Comparison of ENCODE assay signal across 8 cellular contexts in the genomic region with DNA sequence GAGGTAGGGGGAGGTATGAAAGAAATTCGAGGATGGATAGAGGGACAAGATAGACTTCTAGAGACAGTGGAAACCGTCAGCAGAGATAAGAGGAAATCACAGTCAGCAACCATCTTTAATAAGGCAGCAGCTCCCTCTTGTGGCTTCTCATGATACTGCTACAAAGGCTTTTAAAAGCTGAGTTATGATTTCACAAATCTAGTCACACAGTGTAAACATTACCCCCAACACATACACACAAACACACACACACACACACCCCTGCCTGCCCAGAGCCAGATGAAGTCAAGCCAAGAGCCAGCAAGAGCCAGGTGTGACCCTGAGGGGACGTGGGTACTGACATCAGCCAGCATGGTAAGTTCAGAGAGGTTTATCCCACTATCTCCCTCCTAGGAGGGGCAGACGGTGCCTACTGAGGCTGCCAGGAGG. TPM values are rescaled to one million over a fixed set of nuclear protein-coding genes. Genes with fewer than 3 reads are reported as not detected.
DNase-seq lines count a peak whose midpoint lies in the region; ATAC-seq and TF ChIP-seq lines count a peak whose summit lies in the region.

No MANE protein-coding gene starts in this region.

- no peak overlapping the region for H3K27ac ChIP-seq in endodermal cell (ENCODE audit: low read depth, low read length)
- no peak overlapping the region for H3K27ac ChIP-seq in stomach

- CTCF ChIA-PET in activated CD4-positive, alpha-beta T cell treated with anti-CD3 and anti-CD28 coated beads, Interleukin-2, amount 10 ng/mL, durations not matched to agents 7 days and 5 days (lab: Charles Lee) = interaction anchor here (0.8 to 4.2 kb wide), 28 partner anchors 9 to 563 kb away, joined by 3 to 51 read pairs (median 5); partner anchors contain the start of gene TGM5

- H3K4me1 Mint-ChIP-seq in activated CD4-positive, alpha-beta T cell treated with anti-CD3 and anti-CD28 coated beads, Interleukin-2, amount 10 ng/mL, durations not matched to agents 7 days and 5 days = peaks cover 11% of the 10 kb centered on the region
- H3K4me1 Mint-ChIP-seq in endodermal cell = no peaks in the 10 kb centered on the region

- TF ChIP-seq POLR2A in stomach (IDR thresholded peaks at IDR 0.05) = no peak

- 17% methylated on average over 1 to 4 of the region's 4 CpGs for WGBS in endodermal cell (ENCODE audit: insufficient coverage in 1 of 2, insufficient read length in 1 of 2), 2 experiments
- WGBS in stomach, 5 donors = 3 to 10% (median 5%) methylated on average over 4 of the region's 4 CpGs

- no peak overlapping the region for H3K27ac Mint-ChIP-seq in activated CD4-positive, alpha-beta T cell treated with anti-CD3 and anti-CD28 coated beads, Interleukin-2, amount 10 ng/mL, durations not matched to agents 7 days and 5 days
- no peak overlapping the region for H3K27ac Mint-ChIP-seq in endodermal cell

- no peaks in the 10 kb centered on the region for H3K36me3 ChIP-seq in endodermal cell (ENCODE audit: control insufficient read depth, insufficient read depth, low read length)
- no peaks in the 10 kb centered on the region for H3K36me3 ChIP-seq in stomach

- H3K9ac ChIP-seq in endodermal cell (ENCODE audit: extremely low read depth, low read length, poor library complexity, severe bottlenecking) = no peak overlapping the region

- H3K4me1 ChIP-seq in endodermal cell (ENCODE audit: control insufficient read depth, insufficient read depth, low read length) (no peaks in the 10 kb centered on the region), stomach (peaks cover 0 to 6% (median 0%) of the 10 kb centered on the region in 4 donors)

- no peak for ATAC-seq in HG03457 (IDR thresholded peaks at IDR 0.05; ENCODE audit: unreplicated experiment)

- POLR2A ChIA-PET in activated CD4-positive, alpha-beta T cell treated with anti-CD3 and anti-CD28 coated beads, Interleukin-2, amount 10 ng/mL, durations not matched to agents 7 days and 5 days (lab: Charles Lee) = no interaction called here

- no peak overlapping the region for H3K4me3 ChIP-seq in endodermal cell (ENCODE audit: low read length)
- no peak overlapping the region for H3K4me3 ChIP-seq in stomach

- H3K27me3 ChIP-seq in endodermal cell (ENCODE audit: control insufficient read depth, insufficient read depth, low read length, poor library complexity, severe bottlenecking) (peaks cover 4% of the 10 kb centered on the region), stomach (peaks cover 0 to 11% (median 0%) of the 10 kb centered on the region in 3 donors)

- no peaks in the 10 kb centered on the region for H3K36me3 Mint-ChIP-seq in activated CD4-positive, alpha-beta T cell treated with anti-CD3 and anti-CD28 coated beads, Interleukin-2, amount 10 ng/mL, durations not matched to agents 7 days and 5 days (ENCODE audit: low read depth)
- H3K36me3 Mint-ChIP-seq in endodermal cell (ENCODE audit: low read depth) = no peaks in the 10 kb centered on the region

- H3K27me3 Mint-ChIP-seq in activated CD4-positive, alpha-beta T cell treated with anti-CD3 and anti-CD28 coated beads, Interleukin-2, amount 10 ng/mL, durations not matched to agents 7 days and 5 days = peaks cover 9% of the 10 kb centered on the region
- H3K27me3 Mint-ChIP-seq in endodermal cell (ENCODE audit: insufficient read depth) = peaks cover 5% of the 10 kb centered on the region

- intact Hi-C loops in stomach (cut with DNase I; ENCODE audit: low total_unique reads) = loop anchor here (5.0 kb wide), 1 partner anchor 58 kb away; no protein-coding TSS in a partner anchor

- H3K9me3 ChIP-seq in endodermal cell (ENCODE audit: control insufficient read depth, low read length) (no peaks in the 10 kb centered on the region), stomach (no peaks in the 10 kb centered on the region)

- peak; percentile 22 for DNase-seq in AG09319 (ENCODE audit: extremely low read depth, low read depth)
- DNase-seq in H4 (ENCODE audit: low spot score) = peak; percentile 36
- DNase-seq in NCI-H524 (lab: John Stamatoyannopoulos, UW) = peak; percentile 49 to 76
- peak; percentile 77 for DNase-seq in activated CD4-positive, alpha-beta T cell treated with anti-CD3 and anti-CD28 coated beads, Interleukin-2, amount 10 ng/mL, durations not matched to agents 7 days and 5 days
- DNase-seq in endodermal cell = peak; percentile 79
- peak; percentile 65 for DNase-seq in middle frontal gyrus (ENCODE audit: extremely low spot score, low spot score)
- DNase-seq in stomach = peak; percentile 41

- TF ChIP-seq CTCF in AG09319 (IDR thresholded peaks at IDR 0.05; ENCODE audit: low read depth, low read length) (peak; percentile 80), endodermal cell (conservative IDR thresholded peaks at IDR 0.05) (peak; percentile 91), stomach (IDR thresholded peaks at IDR 0.05) (peak in 5 of 7 experiments; percentile 72 to 85 (median 81))

- no peaks in the 10 kb centered on the region for H3K9me3 Mint-ChIP-seq in activated CD4-positive, alpha-beta T cell treated with anti-CD3 and anti-CD28 coated beads, Interleukin-2, amount 10 ng/mL, durations not matched to agents 7 days and 5 days
- H3K9me3 Mint-ChIP-seq in endodermal cell = no peaks in the 10 kb centered on the region

- TF ChIP-seq EP300 in stomach (IDR thresholded peaks at IDR 0.05) = no peak

- no peak overlapping the region for H3K4me3 Mint-ChIP-seq in activated CD4-positive, alpha-beta T cell treated with anti-CD3 and anti-CD28 coated beads, Interleukin-2, amount 10 ng/mL, durations not matched to agents 7 days and 5 days
- no peak overlapping the region for H3K4me3 Mint-ChIP-seq in endodermal cell

RNA-seq across cellular contexts. Expression of gene TGM7, which starts 16.4 kb away (rescaled TPM):
- total RNA-seq in H4 (2014; rRNA removed; shearing (Covaris generic)) = not detected in 2 replicates
- total RNA-seq in activated CD4-positive, alpha-beta T cell treated with anti-CD3 and anti-CD28 coated beads, Interleukin-2, amount 10 ng/mL, durations not matched to agents 7 days and 5 days = not detected
- total RNA-seq in endodermal cell = not detected
- not detected for polyA plus RNA-seq in endodermal cell (2013, experiment 1 of 2)
- not detected for polyA plus RNA-seq in endodermal cell (2013, experiment 2 of 2)
- not detected for total RNA-seq in stomach
- under 1 TPM in 1 of 3 donors, not detected in 2; 0.83 TPM for polyA plus RNA-seq in stomach

RNA-seq across cellular contexts. Expression of gene TGM5, which starts 18.9 kb away (rescaled TPM):
- total RNA-seq in H4 (2014; rRNA removed; shearing (Covaris generic)) = not detected in 2 replicates
- total RNA-seq in activated CD4-positive, alpha-beta T cell treated with anti-CD3 and anti-CD28 coated beads, Interleukin-2, amount 10 ng/mL, durations not matched to agents 7 days and 5 days = not detected
- total RNA-seq in endodermal cell = not detected
- polyA plus RNA-seq in endodermal cell (2013, experiment 1 of 2) = not detected
- polyA plus RNA-seq in endodermal cell (2013, experiment 2 of 2) = not detected
- not detected for total RNA-seq in stomach
- 1 to 10 TPM in 1 of 3 donors, not detected in 2; 1.5 TPM for polyA plus RNA-seq in stomach

RNA-seq across cellular contexts. Expression of gene LCMT2, which starts 44.8 kb away (rescaled TPM):
- total RNA-seq in H4 (2014; rRNA removed; shearing (Covaris generic)) = 13.8 and 20.0 TPM in 2 replicates
- 10 to 100 TPM; 10.5 to 12.6 TPM for total RNA-seq in activated CD4-positive, alpha-beta T cell treated with anti-CD3 and anti-CD28 coated beads, Interleukin-2, amount 10 ng/mL, durations not matched to agents 7 days and 5 days
- total RNA-seq in endodermal cell (10 to 100 TPM; 12.6 to 13.2 TPM), stomach (1 to 10 TPM in 3 of 5 donors, under 1 TPM in 2; under 0.01 to 6.4 (median 2.3) TPM)
- polyA plus RNA-seq in endodermal cell (2013, experiment 1 of 2) = 9.9 TPM
- 10.1 TPM for polyA plus RNA-seq in endodermal cell (2013, experiment 2 of 2)
- polyA plus RNA-seq in stomach = 1 to 10 TPM; 2.6 to 4.8 (median 3.0) TPM

Comparison
In these comparisons a context has a peak if more than half of its experiments do, and no peak if none do; other contexts are left out.
1. DNase-seq: peak in every context shown above with its lines; median percentile 79 in endodermal cell; 77 in activated CD4-positive, alpha-beta T cell treated with anti-CD3 and anti-CD28 coated beads, Interleukin-2, amount 10 ng/mL, durations not matched to agents 7 days and 5 days; 65 in middle frontal gyrus; 62 in NCI-H524; 41 in stomach; 36 in H4; 22 in AG09319.